In the genomic region with DNA sequence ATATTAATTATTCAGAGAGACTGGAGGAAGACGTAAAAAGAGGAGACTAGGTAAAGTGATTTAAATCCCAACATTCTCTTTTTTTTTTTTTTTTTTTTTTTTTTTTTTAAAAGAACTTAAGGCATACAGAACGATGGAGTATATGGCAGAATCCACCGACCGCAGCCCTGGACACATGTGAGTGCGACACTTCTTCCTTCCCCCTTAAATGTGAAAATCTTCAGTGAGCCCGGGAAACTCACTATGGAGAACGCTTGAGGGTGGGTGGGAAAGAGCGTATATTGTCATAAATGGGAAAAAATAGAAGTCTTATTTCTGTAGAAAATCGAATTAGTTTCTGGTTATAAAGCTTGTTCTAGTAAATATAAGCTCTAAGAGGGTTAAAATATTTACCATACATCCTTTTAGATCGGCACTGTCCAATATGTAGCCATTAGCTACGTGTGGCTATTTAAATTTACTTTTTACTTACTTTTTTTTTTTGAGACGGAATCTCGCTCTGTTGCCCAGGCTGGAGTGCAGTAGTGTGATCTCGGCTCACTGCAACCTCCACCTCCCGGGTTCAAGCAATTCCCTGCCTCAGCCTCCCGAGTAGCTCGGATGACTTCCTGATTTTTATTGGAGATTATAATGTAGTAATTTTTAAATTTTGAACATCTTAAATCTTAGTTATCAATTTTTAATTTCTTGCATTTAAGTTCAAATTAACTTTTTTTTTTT, we compare ENCODE assay signal across 8 cellular contexts. TPM values are rescaled to one million over a fixed set of nuclear protein-coding genes. Genes with fewer than 3 reads are reported as not detected.
DNase-seq lines count a peak whose midpoint lies in the region; ATAC-seq and TF ChIP-seq lines count a peak whose summit lies in the region.

No MANE protein-coding gene starts in this region.

- peaks cover 0 to 4% of the 10 kb centered on the region in 2 donors for H3K9me3 ChIP-seq in stomach smooth muscle (ENCODE audit: control insufficient read depth in 2 of 2, low read length in 2 of 2)

- intact Hi-C loops in MCF 10A (cut with micrococcal nuclease), result loop anchor here (2.0 to 5.0 kb wide), 4 partner anchors 45 to 275 kb away; no protein-coding TSS in a partner anchor

- no peaks in the 10 kb centered on the region for H3K27me3 Mint-ChIP-seq in MCF 10A (ENCODE audit: insufficient read depth, unreplicated experiment)

- peak overlapping the region; percentile 89 to 96 for H3K4me3 ChIP-seq in stomach smooth muscle (ENCODE audit: low read length in 2 of 2)

- no peaks in the 10 kb centered on the region for H3K27me3 ChIP-seq in stomach smooth muscle (ENCODE audit: control insufficient read depth in 1 of 2, insufficient read depth in 2 of 2, low read length in 2 of 2)

- ATAC-seq in GM18868 (IDR thresholded peaks at IDR 0.05; ENCODE audit: unreplicated experiment) (peak; percentile 16), HG02798 (IDR thresholded peaks at IDR 0.05; ENCODE audit: poor library complexity, unreplicated experiment) (no peak)

- POLR2A ChIA-PET in MCF 10A (lab: Yijun Ruan, JAX), result interaction anchor here (0.5 to 2.7 kb wide), 17 partner anchors 9 to 947 kb away, joined by 3 to 16 read pairs (median 5); a partner anchor contains a TSS

- H3K27ac ChIP-seq in stomach smooth muscle (ENCODE audit: low read length), result peak overlapping the region; percentile 83

- CTCF ChIA-PET in MCF 10A (lab: Yijun Ruan, JAX), result interaction anchor here (0.6 to 1.7 kb wide), 10 partner anchors 11 to 1422 kb away, joined by 3 to 5 read pairs (median 3); a partner anchor contains a TSS

- peaks cover 26% of the 10 kb centered on the region for H3K36me3 Mint-ChIP-seq in MCF 10A (ENCODE audit: insufficient read depth, unreplicated experiment)

- H3K4me1 Mint-ChIP-seq in MCF 10A (ENCODE audit: insufficient read depth, unreplicated experiment), result peaks cover 6% of the 10 kb centered on the region

- no TSS peak for BruUV-seq in MCF 10A (replicated peaks; lab: Mats Ljungman, UMichigan)

- peak overlapping the region; percentile 79 for H3K4me3 Mint-ChIP-seq in MCF 10A (ENCODE audit: unreplicated experiment)

- H3K9me3 Mint-ChIP-seq in MCF 10A (ENCODE audit: unreplicated experiment), result no peaks in the 10 kb centered on the region

- H3K4me1 ChIP-seq in stomach smooth muscle (ENCODE audit: control insufficient read depth, insufficient read depth, low read length), result peaks cover 5% of the 10 kb centered on the region

- H3K27ac Mint-ChIP-seq in MCF 10A (ENCODE audit: low read depth, unreplicated experiment), result peak overlapping the region; percentile 92

- no peak for TF ChIP-seq CTCF in MCF 10A (IDR thresholded peaks at IDR 0.05; ENCODE audit: unreplicated experiment)

- H3K36me3 ChIP-seq in stomach smooth muscle (ENCODE audit: control insufficient read depth in 2 of 2, insufficient read depth in 2 of 2, low read length in 2 of 2), result no peaks in the 10 kb centered on the region

- H3K9ac ChIP-seq in stomach smooth muscle (ENCODE audit: low read length in 2 of 2), result peak overlapping the region; percentile 91

- DNase-seq in AG08396 (ENCODE audit: low spot score) (peak; percentile 46), NOMO-1 treated with dmso at 0.1 percent for 144 hours (lab: John Stamatoyannopoulos, UW; ENCODE audit: unreplicated experiment) (peak; percentile 42), MCF 10A (ENCODE audit: unreplicated experiment) (peak; percentile 36), kidney tubule cell (ENCODE audit: low spot score) (peak; percentile 37), iPS-NIHi11 (ENCODE audit: low spot score) (no peak)

RNA-seq across cellular contexts. Expression of a gene that starts 0.9 kb away (rescaled TPM):
- 84.6 and 89.6 TPM in 2 replicates for total RNA-seq in MCF 10A (2022)
